Comparison of ENCODE assay signal across 8 cellular contexts in genomic region chr6:35415065-35415880, GRCh38. TPM values are rescaled to one million over a fixed set of nuclear protein-coding genes. Genes with fewer than 3 reads are reported as not detected.
DNase-seq lines count a peak whose midpoint lies in the region; ATAC-seq, FAIRE-seq and TF ChIP-seq lines count a peak whose summit lies in the region.

No MANE protein-coding gene starts in this region.

- no peaks in the 10 kb centered on the region for H3K79me2 ChIP-seq in DOHH2 (ENCODE audit: control insufficient read depth, low read length)
- H3K79me2 ChIP-seq in SK-N-SH (ENCODE audit: insufficient read depth): no peaks in the 10 kb centered on the region
- H3K79me2 ChIP-seq in HepG2 (ENCODE audit: insufficient read depth, low read length): no peaks in the 10 kb centered on the region

- no peak overlapping the region for H3K4me3 ChIP-seq in DOHH2 (ENCODE audit: low read length)
- no peak overlapping the region; a peak in 1 of 4 replicates for H3K4me3 ChIP-seq in SK-N-SH (ENCODE audit: low read depth in 2 of 2, low read length in 1 of 2)
- no peak overlapping the region for H3K4me3 ChIP-seq in colonic mucosa
- no peak overlapping the region; a peak in 1 of 6 replicates for H3K4me3 ChIP-seq in HepG2 (replicated peaks in 1 of 3; ENCODE audit: insufficient read depth in 1 of 3, low read depth in 2 of 3, low read length in 3 of 3)
- no peak overlapping the region for H3K4me3 ChIP-seq in tibial nerve

- H2AFZ ChIP-seq in SK-N-SH (ENCODE audit: low read depth) (no peak overlapping the region), HepG2 (ENCODE audit: low read length) (no peak overlapping the region)

- CTCF ChIA-PET in SK-N-SH (lab: Yijun Ruan, JAX) (interaction anchor here (0.8 to 5.9 kb wide), 10 partner anchors 9 to 73 kb away, joined by 3 to 46 read pairs (median 8); partner anchors contain the start of gene PPARD), HepG2 (lab: Yijun Ruan, JAX; ENCODE audit: low intra/inter-chr PET ratio, low total read pairs) (interaction anchor here (1.0 to 2.2 kb wide), 5 partner anchors 13 to 118 kb away, joined by 3 to 37 read pairs (median 5); partner anchors contain the start of genes DEF6 and PPARD)

- ATAC-seq in HepG2: peak; percentile 92
- ATAC-seq in HG03097 (IDR thresholded peaks at IDR 0.05; ENCODE audit: low FRiP score, unreplicated experiment): no peak

- peak; percentile 98 for FAIRE-seq in HepG2 (lab: Jason Lieb, UNC)

- H3K4me2 ChIP-seq in DOHH2 (ENCODE audit: low read length) (no peak overlapping the region), SK-N-SH (no peak overlapping the region), HepG2 (ENCODE audit: low read depth, low read length) (peak overlapping the region; percentile 50)

- TF ChIP-seq EP300 in SK-N-SH (IDR thresholded peaks at IDR 0.05; ENCODE audit: borderline replicate concordance in 1 of 2, low read depth in 1 of 2, low read length in 1 of 2) (no peak), HepG2 (IDR thresholded peaks at IDR 0.05; ENCODE audit: low read depth in 2 of 2, low read length in 2 of 2) (peak; percentile 36 to 91; a peak in 3 of 4 replicates), HepG2 (CRISPR knock-in tag; IDR thresholded peaks at IDR 0.05; ENCODE audit: borderline replicate concordance) (peak; percentile 87), tibial nerve (IDR thresholded peaks at IDR 0.05) (peak in 1 of 2 donors; percentile 20)

- H3K27ac ChIP-seq in DOHH2 (ENCODE audit: low read depth, low read length): no peak overlapping the region
- peak overlapping the region in 1 of 2 experiments; percentile 36; a peak in 3 of 4 replicates for H3K27ac ChIP-seq in SK-N-SH (ENCODE audit: low read depth in 2 of 2, low read length in 1 of 2)
- no peak overlapping the region for H3K27ac ChIP-seq in colonic mucosa
- peak overlapping the region; percentile 52 for H3K27ac ChIP-seq in HepG2 (ENCODE audit: extremely low read length, insufficient read depth, low read length)
- no peak overlapping the region for H3K27ac ChIP-seq in tibial nerve

- no TSS peak for BruUV-seq in HepG2 (replicated peaks; lab: Mats Ljungman, UMichigan)

- H3K9ac ChIP-seq in SK-N-SH (no peak overlapping the region), colonic mucosa (ENCODE audit: low read depth in 2 of 2, low read length in 2 of 2) (no peak overlapping the region), HepG2 (ENCODE audit: insufficient read depth, low read depth, low read length) (no peak overlapping the region)

- intact Hi-C loops in colonic mucosa (cut with DNase I): no loop called here
- intact Hi-C loops in HepG2 (cut with micrococcal nuclease; ENCODE audit: unreplicated experiment): loop anchor here (1.0 kb wide), 8 partner anchors 13 to 118 kb away; partner anchors contain the start of genes DEF6, PPARD and RPL10A

- H3K36me3 ChIP-seq in DOHH2 (ENCODE audit: control insufficient read depth, low read length) (peaks cover 13% of the 10 kb centered on the region), SK-N-SH (replicated peaks in 1 of 2; ENCODE audit: control insufficient read depth in 1 of 2, insufficient read depth in 2 of 2, low read length in 1 of 2) (peaks cover 4% of the 10 kb centered on the region in 2 experiments), colonic mucosa (no peaks in the 10 kb centered on the region), HepG2 (replicated peaks in 1 of 2; ENCODE audit: control insufficient read depth in 1 of 2, insufficient read depth in 2 of 2, low read length in 2 of 2) (peaks cover 2 to 22% of the 10 kb centered on the region in 2 experiments; a peak in 3 of 5 replicates), tibial nerve (peaks cover 0 to 72% (median 0%) of the 10 kb centered on the region in 3 donors)

- 59% methylated on average over 7 of the region's 7 CpGs for WGBS in SK-N-SH (ENCODE audit: low lambda C conversion rate)
- 3% methylated on average over 7 of the region's 7 CpGs for WGBS in HepG2 (ENCODE audit: low lambda C conversion rate)
- WGBS in tibial nerve, 2 donors: 49 to 54% methylated on average over 7 of the region's 7 CpGs

- H3K4me1 ChIP-seq in DOHH2 (ENCODE audit: control insufficient read depth, low read length) (peaks cover 43% of the 10 kb centered on the region), SK-N-SH (ENCODE audit: control insufficient read depth in 1 of 2, insufficient read depth in 2 of 2, low read depth in 1 of 2, low read length in 1 of 2) (peaks cover 0 to 31% of the 10 kb centered on the region in 2 experiments; a peak in 2 of 4 replicates), colonic mucosa (peaks cover 18% of the 10 kb centered on the region), HepG2 (ENCODE audit: insufficient read depth, low read length) (peaks cover 33% of the 10 kb centered on the region), tibial nerve (peaks cover 0 to 26% (median 4%) of the 10 kb centered on the region in 4 donors)

- peak; percentile 68 for DNase-seq in NAMALWA (ENCODE audit: low spot score)
- peak; percentile 63 for DNase-seq in SK-N-SH
- DNase-seq in colonic mucosa: peak; percentile 74
- peak; percentile 99 for DNase-seq in HepG2 (ENCODE audit: low spot score)
- DNase-seq in tibial nerve (ENCODE audit: low spot score in 2 of 2): peak; percentile 36 to 61
- DNase-seq in activated gamma-delta T cell (lab: John Stamatoyannopoulos, UW): no peak

- no peaks in the 10 kb centered on the region for H3K9me3 ChIP-seq in DOHH2 (ENCODE audit: control insufficient read depth, insufficient read depth, low read length)
- no peaks in the 10 kb centered on the region for H3K9me3 ChIP-seq in SK-N-SH
- H3K9me3 ChIP-seq in colonic mucosa: no peaks in the 10 kb centered on the region
- no peaks in the 10 kb centered on the region for H3K9me3 ChIP-seq in HepG2 (ENCODE audit: low read length)
- H3K9me3 ChIP-seq in tibial nerve: no peaks in the 10 kb centered on the region

- H3F3A ChIP-seq in DOHH2 (ENCODE audit: control insufficient read depth, insufficient read depth) (no peaks in the 10 kb centered on the region; the same call in 1 of the 2 replicates), SK-N-SH (replicated peaks; ENCODE audit: insufficient read depth) (no peaks in the 10 kb centered on the region)

- POLR2A ChIA-PET in SK-N-SH (lab: Yijun Ruan, JAX) (no interaction called here), HepG2 (lab: Yijun Ruan, JAX) (interaction anchor here (0.7 to 1.9 kb wide), 20 partner anchors 13 to 716 kb away, joined by 3 to 18 read pairs (median 4); partner anchors contain the start of genes FANCE, PPARD, RPL10A and ZNF76)

- in situ Hi-C loops in HepG2 (cut with HindIII; ENCODE audit: extremely low pct_ligation_motif_present, low pct_unique_long_range_greater_than_20kb): no loop called here

- TF ChIP-seq CTCF in DOHH2 (IDR thresholded peaks at IDR 0.05; ENCODE audit: low read depth, low read length, poor library complexity, severe bottlenecking) (peak; percentile 34), SK-N-SH (IDR thresholded peaks at IDR 0.05) (peak; percentile 69), colonic mucosa (IDR thresholded peaks at IDR 0.05) (peak; percentile 52), HepG2 (CRISPR knock-in tag; IDR thresholded peaks at IDR 0.05) (peak; percentile 97), tibial nerve (IDR thresholded peaks at IDR 0.05) (peak; percentile 32 to 59 (median 37))

- TF ChIP-seq POLR2A in HepG2 (IDR thresholded peaks at IDR 0.05; ENCODE audit: insufficient read depth in 1 of 2, low read depth in 2 of 2, low read length in 2 of 2): no peak
- no peak for TF ChIP-seq POLR2A in tibial nerve (IDR thresholded peaks at IDR 0.05)

- H3K27me3 ChIP-seq in DOHH2 (ENCODE audit: control insufficient read depth, low read length) (no peaks in the 10 kb centered on the region), SK-N-SH (ENCODE audit: insufficient read depth) (no peaks in the 10 kb centered on the region), colonic mucosa (no peaks in the 10 kb centered on the region), HepG2 (ENCODE audit: control insufficient read depth in 1 of 2, insufficient read depth in 2 of 2, low read length in 2 of 2) (no peaks in the 10 kb centered on the region), tibial nerve (no peaks in the 10 kb centered on the region)

- H4K20me1 ChIP-seq in DOHH2 (ENCODE audit: control insufficient read depth, insufficient read depth, low read depth, low read length) (no peaks in the 10 kb centered on the region), SK-N-SH (ENCODE audit: insufficient read depth) (no peaks in the 10 kb centered on the region), HepG2 (ENCODE audit: insufficient read depth, low read length) (peaks cover 3% of the 10 kb centered on the region; the same call in 1 of the 2 replicates)

- no peaks in the 10 kb centered on the region for H3K9me2 ChIP-seq in DOHH2 (replicated peaks; ENCODE audit: control insufficient read depth, low read length)
- H3K9me2 ChIP-seq in SK-N-SH: no peaks in the 10 kb centered on the region

- peak; percentile 64 for TF ChIP-seq RAD21 in SK-N-SH (IDR thresholded peaks at IDR 0.05; ENCODE audit: low read length)
- TF ChIP-seq RAD21 in HepG2 (CRISPR knock-in tag; IDR thresholded peaks at IDR 0.05): peak; percentile 97

RNA-seq across cellular contexts. Expression of gene FANCE, which starts 36.9 kb away (rescaled TPM):
- polyA plus RNA-seq in SK-N-SH (2012; rRNA removed): 5.8 and 6.5 TPM in 2 replicates
- polyA plus RNA-seq in SK-N-SH (2012; cell fraction: cytosol; rRNA removed): 4.0 and 5.4 TPM in 2 replicates
- 6.0 and 6.1 TPM in 2 replicates for polyA plus RNA-seq in SK-N-SH (2012; cell fraction: nucleus; rRNA removed)
- total RNA-seq in colonic mucosa: 10 to 100 TPM in 1 of 2 donors, 1 to 10 TPM in 1; 3.7 to 10.7 TPM
- total RNA-seq in HepG2 (2016; rRNA removed; fragmentation: Illumina TruSeq; extraction: Trizol): 9.7 and 11.2 TPM in 2 replicates
- 1.9 and 2.5 TPM in 2 replicates for total RNA-seq in HepG2 (2016; cell fraction: cytosol; rRNA removed; fragmentation: Illumina TruSeq; extraction: Trizol; ENCODE audit: low read depth)
- total RNA-seq in HepG2 (2016; cell fraction: insoluble cytoplasmic fraction; rRNA removed; fragmentation: Illumina TruSeq; extraction: Trizol): 9.2 and 10.0 TPM in 2 replicates
- 6.3 and 6.7 TPM in 2 replicates for total RNA-seq in HepG2 (2016; cell fraction: membrane; rRNA removed; fragmentation: Illumina TruSeq; extraction: Trizol)
- 4.8 and 7.1 TPM in 2 replicates for total RNA-seq in HepG2 (2016; cell fraction: nucleus; rRNA removed; fragmentation: Illumina TruSeq; extraction: Trizol)
- polyA plus RNA-seq in HepG2 (2011; rRNA removed): 7.1 and 7.9 TPM in 2 replicates
- polyA plus RNA-seq in HepG2 (2011; cell fraction: cytosol; rRNA removed): 6.3 and 6.8 TPM in 2 replicates
- 6.9 and 8.4 TPM in 2 replicates for polyA plus RNA-seq in HepG2 (2011; cell fraction: nucleus; rRNA removed)
- polyA plus RNA-seq in HepG2 (2012): 4.1 and 4.3 TPM in 2 replicates
- polyA plus RNA-seq in HepG2 (2016; cell fraction: cytosol; fragmentation: Illumina TruSeq; extraction: Trizol; ENCODE audit: low read depth): 1.5 and 1.6 TPM in 2 replicates
- 7.5 and 8.6 TPM in 2 replicates for polyA plus RNA-seq in HepG2 (2016; cell fraction: insoluble cytoplasmic fraction; fragmentation: Illumina TruSeq; extraction: Trizol; ENCODE audit: low read depth)
- 3.0 and 4.3 TPM in 2 replicates for polyA plus RNA-seq in HepG2 (2016; cell fraction: membrane; fragmentation: Illumina TruSeq; extraction: Trizol; ENCODE audit: low read depth)
- 13.2 and 13.8 TPM in 2 replicates for polyA plus RNA-seq in HepG2 (2016; cell fraction: nucleus; fragmentation: Illumina TruSeq; extraction: Trizol; ENCODE audit: insufficient read depth, low read depth)
- 14.3 and 23.1 TPM in 2 replicates for polyA minus RNA-seq in HepG2 (2011; rRNA and poly(A)+ RNA removed; ENCODE audit: low replicate concordance)
- polyA minus RNA-seq in HepG2 (2011; cell fraction: cytosol; rRNA and poly(A)+ RNA removed): 5.5 TPM in 2 replicates
- polyA minus RNA-seq in HepG2 (2011; cell fraction: nucleus; rRNA and poly(A)+ RNA removed): 1.8 and 2.4 TPM in 2 replicates
- total RNA-seq in tibial nerve: 1 to 10 TPM; 8.1 to 9.6 (median 8.4) TPM

RNA-seq across cellular contexts. Expression of gene RPL10A, which starts 52.9 kb away (rescaled TPM):
- polyA plus RNA-seq in SK-N-SH (2012; rRNA removed) (2,393 and 3,548 TPM in 2 replicates), HepG2 (2011; rRNA removed) (2,253 and 2,726 TPM in 2 replicates)
- 2,837 and 3,167 TPM in 2 replicates for polyA plus RNA-seq in SK-N-SH (2012; cell fraction: cytosol; rRNA removed)
- polyA plus RNA-seq in SK-N-SH (2012; cell fraction: nucleus; rRNA removed): 1,325 and 1,532 TPM in 2 replicates
- total RNA-seq in colonic mucosa (1,000 to 10,000 TPM in 1 of 2 donors, 100 to 1,000 TPM in 1; 998 to 1,213 TPM), HepG2 (2016; rRNA removed; fragmentation: Illumina TruSeq; extraction: Trizol) (1,854 and 2,285 TPM in 2 replicates), tibial nerve (1,000 to 10,000 TPM in 3 of 4 donors, 100 to 1,000 TPM in 1; 952 to 1,436 (median 1,121) TPM)
- total RNA-seq in HepG2 (2016; cell fraction: cytosol; rRNA removed; fragmentation: Illumina TruSeq; extraction: Trizol; ENCODE audit: low read depth): 2,437 and 2,775 TPM in 2 replicates
- 1,859 and 2,386 TPM in 2 replicates for total RNA-seq in HepG2 (2016; cell fraction: insoluble cytoplasmic fraction; rRNA removed; fragmentation: Illumina TruSeq; extraction: Trizol)
- 4,119 and 4,316 TPM in 2 replicates for total RNA-seq in HepG2 (2016; cell fraction: membrane; rRNA removed; fragmentation: Illumina TruSeq; extraction: Trizol)
- 734 and 771 TPM in 2 replicates for total RNA-seq in HepG2 (2016; cell fraction: nucleus; rRNA removed; fragmentation: Illumina TruSeq; extraction: Trizol)
- polyA plus RNA-seq in HepG2 (2011; cell fraction: cytosol; rRNA removed): 2,315 and 3,589 TPM in 2 replicates
- 1,402 and 1,561 TPM in 2 replicates for polyA plus RNA-seq in HepG2 (2011; cell fraction: nucleus; rRNA removed)
- polyA plus RNA-seq in HepG2 (2012): 2,161 and 2,246 TPM in 2 replicates
- polyA plus RNA-seq in HepG2 (2016; cell fraction: cytosol; fragmentation: Illumina TruSeq; extraction: Trizol; ENCODE audit: low read depth): 3,096 and 3,343 TPM in 2 replicates
- polyA plus RNA-seq in HepG2 (2016; cell fraction: insoluble cytoplasmic fraction; fragmentation: Illumina TruSeq; extraction: Trizol; ENCODE audit: low read depth): 2,345 and 2,428 TPM in 2 replicates
- 4,116 and 4,234 TPM in 2 replicates for polyA plus RNA-seq in HepG2 (2016; cell fraction: membrane; fragmentation: Illumina TruSeq; extraction: Trizol; ENCODE audit: low read depth)
- 1,389 and 1,424 TPM in 2 replicates for polyA plus RNA-seq in HepG2 (2016; cell fraction: nucleus; fragmentation: Illumina TruSeq; extraction: Trizol; ENCODE audit: insufficient read depth, low read depth)
- 921 and 1,139 TPM in 2 replicates for polyA minus RNA-seq in HepG2 (2011; rRNA and poly(A)+ RNA removed; ENCODE audit: low replicate concordance)
- 630 and 657 TPM in 2 replicates for polyA minus RNA-seq in HepG2 (2011; cell fraction: cytosol; rRNA and poly(A)+ RNA removed)
- polyA minus RNA-seq in HepG2 (2011; cell fraction: nucleus; rRNA and poly(A)+ RNA removed): 275 and 369 TPM in 2 replicates

Comparison
In these comparisons a context has a peak if more than half of its experiments do, and no peak if none do; other contexts are left out.
1. CTCF ChIP-seq: peak in every context shown above with its lines; median percentile 97 in HepG2; 69 in SK-N-SH; 52 in colonic mucosa; 37 in tibial nerve; 34 in DOHH2.